Comparison of ENCODE assay signal across 14 cellular contexts in genomic region chr7:1105189-1105588, GRCh38. TPM values are rescaled to one million over a fixed set of nuclear protein-coding genes. Genes with fewer than 3 reads are reported as not detected.
DNase-seq lines count a peak whose midpoint lies in the region; ATAC-seq lines count a peak whose summit lies in the region.
"Had no signal": no experiment of that assay in that cellular context is flagged by ENCODE, and none has a peak within 500 bp of the region (broad histone marks: within the 10 kb centered on the region; RNA-seq: fewer than 3 reads in every experiment).

No MANE protein-coding gene starts in this region.

- no peaks in the 10 kb centered on the region for H3K9me3 Mint-ChIP-seq in activated naive CD4-positive, alpha-beta T cell treated with anti-CD3 and anti-CD28 coated beads, Interleukin-2, amount 50 U/mL, for 72 hours

- no peak overlapping the region for H3K27ac Mint-ChIP-seq in activated naive CD4-positive, alpha-beta T cell treated with anti-CD3 and anti-CD28 coated beads, Interleukin-2, amount 50 U/mL, for 72 hours
- H3K27ac Mint-ChIP-seq: activated CD4-positive, alpha-beta T cell treated with anti-CD3 and anti-CD28 coated beads for 36 hours had no signal

- peak; percentile 62 for DNase-seq in retina
- DNase-seq in activated naive CD4-positive, alpha-beta T cell treated with anti-CD3 and anti-CD28 coated beads, Interleukin-2, amount 50 U/mL, for 72 hours (ENCODE audit: low spot score in 2 of 2), result no peak
- DNase-seq in NK-92 (lab: John Stamatoyannopoulos, UW; ENCODE audit: unreplicated experiment), result no peak
- DNase-seq in DMS53 (lab: John Stamatoyannopoulos, UW), result no peak
- DNase-seq: activated CD4-positive, alpha-beta T cell treated with anti-CD3 and anti-CD28 coated beads for 36 hours; activated effector memory CD4-positive, alpha-beta T cell treated with Interleukin-2 at 50 U/mL for 16 hours; Calu3; central memory CD4-positive, alpha-beta T cell; midbrain; NCI-H1694 had no signal

- ATAC-seq in GM18909 (IDR thresholded peaks at IDR 0.05; ENCODE audit: poor library complexity, unreplicated experiment) (peak; percentile 63), GM21723 (IDR thresholded peaks at IDR 0.05; ENCODE audit: unreplicated experiment) (peak; percentile 47), HG03558 (IDR thresholded peaks at IDR 0.05; ENCODE audit: extremely low read depth, unreplicated experiment) (peak; percentile 52)
- ATAC-seq in activated naive CD4-positive, alpha-beta T cell treated with anti-CD3 and anti-CD28 coated beads, Interleukin-2, amount 50 U/mL, for 72 hours, result no peak
- ATAC-seq: activated CD4-positive, alpha-beta T cell treated with anti-CD3 and anti-CD28 coated beads for 36 hours; esophagus mucosa had no signal

- H3K36me3 Mint-ChIP-seq in activated naive CD4-positive, alpha-beta T cell treated with anti-CD3 and anti-CD28 coated beads, Interleukin-2, amount 50 U/mL, for 72 hours, result no peaks in the 10 kb centered on the region

RNA-seq across cellular contexts. Expression of gene GPER1, which starts 17.3 kb away (rescaled TPM):
- not detected for total RNA-seq in activated naive CD4-positive, alpha-beta T cell treated with anti-CD3 and anti-CD28 coated beads, Interleukin-2, amount 50 U/mL, for 72 hours
- total RNA-seq: activated CD4-positive, alpha-beta T cell treated with anti-CD3 and anti-CD28 coated beads for 36 hours had no signal

RNA-seq across cellular contexts. Expression of gene ZFAND2A, which starts 54.8 kb away (rescaled TPM):
- total RNA-seq in activated naive CD4-positive, alpha-beta T cell treated with anti-CD3 and anti-CD28 coated beads, Interleukin-2, amount 50 U/mL, for 72 hours, result 10 to 100 TPM; 27.6 to 29.8 TPM

Comparison
In these comparisons a context has a peak if more than half of its experiments do, and no peak if none do; other contexts are left out.
1. ATAC-seq: peak in GM18909 (single experiment), GM21723 (single experiment) and HG03558 (single experiment); none in activated naive CD4-positive, alpha-beta T cell treated with anti-CD3 and anti-CD28 coated beads, Interleukin-2, amount 50 U/mL, for 72 hours (0 of 2).